14 cellular contexts compared by ENCODE assay signal in genomic region chr4:23881052-23881501, GRCh38. TPM values are rescaled to one million over a fixed set of nuclear protein-coding genes. Genes with fewer than 3 reads are reported as not detected.
DNase-seq lines count a peak whose midpoint lies in the region; FAIRE-seq and TF ChIP-seq lines count a peak whose summit lies in the region.
"Had no signal": no experiment of that assay in that cellular context is flagged by ENCODE, and none has a peak within 500 bp of the region (broad histone marks: within the 10 kb centered on the region; RNA-seq: fewer than 3 reads in every experiment).

No MANE protein-coding gene starts in this region.

- TF ChIP-seq CTCF in cardiac muscle cell (IDR thresholded peaks at IDR 0.05; ENCODE audit: low read depth, low read length), result no peak
- TF ChIP-seq CTCF in kidney (IDR thresholded peaks at IDR 0.05; ENCODE audit: borderline replicate concordance, extremely low read depth, insufficient read depth), result no peak
- TF ChIP-seq CTCF in transverse colon (IDR thresholded peaks at IDR 0.05), result no peak

- H3K4me3 ChIP-seq in cardiac muscle cell, result no peak overlapping the region
- H3K4me3 ChIP-seq in kidney (ENCODE audit: low read length in 2 of 2), result peak overlapping the region; percentile 9 to 26
- H3K4me3 ChIP-seq in transverse colon, result no peak overlapping the region

- 42 to 45% methylated on average over 3 to 5 of the region's 5 CpGs for WGBS in transverse colon (ENCODE audit: low coverage in 1 of 2), 2 donors

- peaks cover 70% of the 10 kb centered on the region for H3K4me1 ChIP-seq in cardiac muscle cell (ENCODE audit: low read depth)
- peaks cover 31 to 38% of the 10 kb centered on the region in 2 donors for H3K4me1 ChIP-seq in kidney (ENCODE audit: control insufficient read depth in 1 of 2, insufficient read depth in 1 of 2, low read depth in 1 of 2, low read length in 2 of 2)
- H3K4me1 ChIP-seq in transverse colon, result peaks cover 16 to 67% (median 41%) of the 10 kb centered on the region in 4 donors

- DNase-seq in cardiac muscle cell (ENCODE audit: low read depth in 1 of 2, low spot score in 1 of 2) (peak in 1 of 2 donors; percentile 56), cardiac septum (ENCODE audit: low spot score) (no peak), SK-MEL-5 (ENCODE audit: low read depth, low spot score) (peak; percentile 87), kidney (no peak), transverse colon (no peak), middle frontal gyrus (ENCODE audit: extremely low spot score, low spot score) (no peak), NCI-H1105 treated with DMSO at 0.1 percent for 48 hours (lab: John Stamatoyannopoulos, UW) (no peak)
- DNase-seq in activated CD4-positive, CD25-positive, alpha-beta regulatory T cell (lab: John Stamatoyannopoulos, UW), result no peak
- DNase-seq: activated CD4-positive, alpha-beta T cell treated with anti-CD3 and anti-CD28 coated beads for 48 hours; activated T-cell treated with anti-CD3 and anti-CD28 coated beads, Interleukin-2, amount 50 U/mL, for 72 hours; cortex of kidney; nucleus accumbens; stimulated activated CD4-positive, alpha-beta T cell treated with anti-CD3 and anti-CD28 coated beads, Interleukin-12 subunit alpha, Interleukin-12 subunit beta, amount 100 ng/mL, for 4 hours had no signal

- H3K27ac ChIP-seq in cardiac muscle cell, result peak overlapping the region; percentile 95
- H3K27ac ChIP-seq in kidney (ENCODE audit: low read depth in 2 of 2, low read length in 2 of 2), result peak overlapping the region; percentile 83 to 88
- H3K27ac ChIP-seq in transverse colon, result peak overlapping the region; percentile 6 to 86 (median 52)

- peak overlapping the region; percentile 37 to 65 for H3K9ac ChIP-seq in kidney (ENCODE audit: low read length in 2 of 2)

- FAIRE-seq in kidney (lab: Jason Lieb, UNC), result no peak

- H3K27me3 ChIP-seq in cardiac muscle cell, result no peaks in the 10 kb centered on the region
- no peaks in the 10 kb centered on the region for H3K27me3 ChIP-seq in transverse colon

- intact Hi-C loops in cardiac septum (cut with DNase I) (no loop called here), kidney (cut with DNase I) (no loop called here), transverse colon (cut with DNase I; ENCODE audit: low total_unique reads) (no loop called here)

- H3K36me3 ChIP-seq in cardiac muscle cell (peaks cover 15% of the 10 kb centered on the region), kidney (ENCODE audit: control insufficient read depth in 1 of 2, insufficient read depth in 2 of 2, low read length in 2 of 2) (peaks cover 0 to 16% of the 10 kb centered on the region in 2 donors), transverse colon (no peaks in the 10 kb centered on the region)

- no peak for TF ChIP-seq EP300 in transverse colon (IDR thresholded peaks at IDR 0.05; ENCODE audit: low read depth)

- no peak for TF ChIP-seq POLR2A in transverse colon (IDR thresholded peaks at IDR 0.05)

- in situ Hi-C loops in SK-MEL-5 (cut with HindIII; ENCODE audit: low pct_unique_long_range_greater_than_20kb, low sequenced_read_pairs), result no loop called here
- in situ Hi-C loops in transverse colon (cut with MboI; ENCODE audit: low pct_ligation_motif_present in 1 of 4, low pct_unique_long_range_greater_than_20kb in 1 of 4, low sequenced_read_pairs in 3 of 4), result no loop called here

- H3K9me3 ChIP-seq in cardiac muscle cell (ENCODE audit: low read depth) (no peaks in the 10 kb centered on the region), kidney (ENCODE audit: control insufficient read depth in 1 of 2, low read length in 2 of 2) (no peaks in the 10 kb centered on the region), transverse colon (no peaks in the 10 kb centered on the region)

RNA-seq across cellular contexts. Expression of gene PPARGC1A, which starts 8.8 kb away (rescaled TPM):
- total RNA-seq in cardiac muscle cell, result 23.9 and 42.3 TPM in 2 replicates
- polyA plus RNA-seq in cardiac muscle cell, result 17.7 and 28.4 TPM in 2 replicates
- 99.6 TPM for total RNA-seq in cardiac septum
- 88.7 and 101 TPM in 2 replicates for total RNA-seq in SK-MEL-5 (2014; rRNA removed; shearing (Covaris generic))
- 27.5 and 33.8 TPM in 2 replicates for polyA plus RNA-seq in SK-MEL-5 (2015; cell fraction: cytosol; rRNA removed)
- polyA plus RNA-seq in SK-MEL-5 (2015; cell fraction: nucleus; rRNA removed), result 37.1 and 42.3 TPM in 2 replicates
- 80.8 TPM for total RNA-seq in kidney
- polyA plus RNA-seq in kidney (ENCODE audit: insufficient read depth, low read depth, low replicate concordance), result 22.8 TPM
- total RNA-seq in transverse colon, result 1,000 to 10,000 TPM in 1 of 4 donors, 100 to 1,000 TPM in 1, 10 to 100 TPM in 2; 63.7 to 4,431 (median 108) TPM
- total RNA-seq: activated T-cell treated with anti-CD3 and anti-CD28 coated beads, Interleukin-2, amount 50 U/mL, for 72 hours; T-helper 2 cell treated with Interferon-gamma antibody and Interleukin-4, amounts not matched to agents 100 ng/mL and 5 ng/mL, for 36 hours had no signal

Comparison
In these comparisons a context has a peak if more than half of its experiments do, and no peak if none do; other contexts are left out.
1. H3K4me3 ChIP-seq: peak in kidney (2 of 2); none in cardiac muscle cell (single experiment) and transverse colon (0 of 4).
2. Peak in every context shown above with its lines, with median percentiles within 50 percentile points of each other: H3K27ac ChIP-seq.